In the genomic region with DNA sequence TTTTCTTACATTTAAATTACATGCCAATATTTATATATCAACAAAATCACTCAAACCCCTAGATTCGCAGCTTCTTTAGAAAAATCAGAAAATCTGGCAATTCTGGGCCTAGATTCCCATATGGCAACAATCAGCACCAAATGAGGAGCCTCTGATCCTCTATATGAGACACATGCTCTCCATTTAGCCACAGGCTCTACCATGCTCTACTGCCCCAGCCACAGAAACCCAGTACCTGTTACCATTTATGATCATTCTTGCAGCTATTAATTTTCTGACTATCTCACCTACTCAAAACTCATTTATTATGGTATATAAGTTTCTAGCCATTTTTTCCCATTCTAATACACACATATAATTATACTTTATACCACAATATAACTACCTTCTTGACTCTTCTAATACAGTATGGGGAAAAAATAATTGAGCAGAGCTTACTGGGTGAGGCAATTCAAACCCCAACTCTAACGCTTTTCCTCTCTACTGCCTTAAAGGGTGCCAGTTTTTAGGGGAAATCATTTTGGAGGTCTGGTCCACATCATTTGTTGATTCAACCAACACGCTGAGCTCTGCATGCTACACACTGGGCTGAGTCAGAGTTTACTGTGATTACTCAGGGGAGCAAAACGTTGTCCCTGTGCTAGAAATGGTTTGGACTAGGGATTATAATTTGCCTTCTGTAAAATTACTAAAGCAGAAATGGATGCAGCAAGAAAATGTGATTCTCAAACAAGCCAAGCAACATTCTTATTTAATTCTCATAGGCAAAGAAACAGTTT, we compare ENCODE assay signal across 1 cellular context.
TF ChIP-seq lines count a peak whose summit lies in the region.

No MANE protein-coding gene starts in this region.

TF ChIP-seq in GM12878, 131 proteins besides CTCF, POLR2A, EP300 and RAD21:
- TF ChIP-seq JUNB (IDR thresholded peaks at IDR 0.05) (0 out of 2 replicates have a peak, but pooled peaks have one; percentile 3), RUNX3 (IDR thresholded peaks at IDR 0.05; ENCODE audit: low read length) (peak; percentile 41), BCL3 (IDR thresholded peaks at IDR 0.05; ENCODE audit: borderline replicate concordance, insufficient read depth, low read depth, low read length, poor library complexity, severe bottlenecking) (peak; percentile 41), ATF2 (IDR thresholded peaks at IDR 0.05; ENCODE audit: low read length) (no peak), MLLT1 (IDR thresholded peaks at IDR 0.05) (no peak), YY1 (IDR thresholded peaks at IDR 0.05; ENCODE audit: low read depth, low read length) (no peak), ATF7 (IDR thresholded peaks at IDR 0.05; ENCODE audit: low read depth) (no peak)
TF ChIP-seq in GM12878: peak in this region for 3.
